Comparison of ENCODE assay signal across 2 cellular contexts in the genomic region with DNA sequence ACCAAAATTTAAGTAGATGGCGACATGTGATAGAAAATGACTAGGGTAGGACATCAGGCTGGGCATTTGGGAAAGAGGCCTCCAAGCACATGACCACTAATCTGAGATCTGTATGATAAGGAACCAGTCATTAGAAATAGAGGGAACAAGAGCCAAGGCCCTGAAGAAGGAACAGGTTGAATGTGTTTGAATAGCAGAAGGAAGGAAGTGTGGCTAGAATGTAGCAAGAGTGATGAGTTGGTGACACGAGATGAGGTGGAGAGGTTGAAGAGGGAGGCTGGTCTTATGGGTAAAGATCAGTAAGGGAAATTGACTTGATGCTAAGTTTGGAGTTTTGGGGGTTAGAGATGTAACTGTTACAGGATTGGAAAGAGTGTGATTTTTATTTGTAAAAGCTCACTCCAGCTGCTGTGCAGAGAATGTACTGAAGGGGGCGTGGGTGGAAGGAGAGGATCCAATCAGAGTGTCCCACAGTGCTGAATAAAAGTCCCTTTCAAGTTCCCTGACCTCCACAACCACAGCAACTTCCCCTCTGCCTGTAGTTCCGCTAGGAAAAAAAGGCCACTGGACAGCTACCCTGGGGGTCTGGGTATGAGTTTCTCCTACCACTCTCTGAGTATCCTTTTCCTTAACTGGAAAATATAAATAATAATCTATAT.
TF ChIP-seq lines count a peak whose summit lies in the region.

No MANE protein-coding gene starts in this region.

TF ChIP-seq in SK-N-SH, 30 proteins besides CTCF, POLR2A, EP300 and RAD21 (continued from another document):
- TF ChIP-seq, protein P1, sequence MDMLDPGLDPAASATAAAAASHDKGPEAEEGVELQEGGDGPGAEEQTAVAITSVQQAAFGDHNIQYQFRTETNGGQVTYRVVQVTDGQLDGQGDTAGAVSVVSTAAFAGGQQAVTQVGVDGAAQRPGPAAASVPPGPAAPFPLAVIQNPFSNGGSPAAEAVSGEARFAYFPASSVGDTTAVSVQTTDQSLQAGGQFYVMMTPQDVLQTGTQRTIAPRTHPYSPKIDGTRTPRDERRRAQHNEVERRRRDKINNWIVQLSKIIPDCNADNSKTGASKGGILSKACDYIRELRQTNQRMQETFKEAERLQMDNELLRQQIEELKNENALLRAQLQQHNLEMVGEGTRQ (IDR thresholded peaks at IDR 0.05; ENCODE audit: borderline replicate concordance, low read depth, low read length), result no peak
- TF ChIP-seq, protein P2, sequence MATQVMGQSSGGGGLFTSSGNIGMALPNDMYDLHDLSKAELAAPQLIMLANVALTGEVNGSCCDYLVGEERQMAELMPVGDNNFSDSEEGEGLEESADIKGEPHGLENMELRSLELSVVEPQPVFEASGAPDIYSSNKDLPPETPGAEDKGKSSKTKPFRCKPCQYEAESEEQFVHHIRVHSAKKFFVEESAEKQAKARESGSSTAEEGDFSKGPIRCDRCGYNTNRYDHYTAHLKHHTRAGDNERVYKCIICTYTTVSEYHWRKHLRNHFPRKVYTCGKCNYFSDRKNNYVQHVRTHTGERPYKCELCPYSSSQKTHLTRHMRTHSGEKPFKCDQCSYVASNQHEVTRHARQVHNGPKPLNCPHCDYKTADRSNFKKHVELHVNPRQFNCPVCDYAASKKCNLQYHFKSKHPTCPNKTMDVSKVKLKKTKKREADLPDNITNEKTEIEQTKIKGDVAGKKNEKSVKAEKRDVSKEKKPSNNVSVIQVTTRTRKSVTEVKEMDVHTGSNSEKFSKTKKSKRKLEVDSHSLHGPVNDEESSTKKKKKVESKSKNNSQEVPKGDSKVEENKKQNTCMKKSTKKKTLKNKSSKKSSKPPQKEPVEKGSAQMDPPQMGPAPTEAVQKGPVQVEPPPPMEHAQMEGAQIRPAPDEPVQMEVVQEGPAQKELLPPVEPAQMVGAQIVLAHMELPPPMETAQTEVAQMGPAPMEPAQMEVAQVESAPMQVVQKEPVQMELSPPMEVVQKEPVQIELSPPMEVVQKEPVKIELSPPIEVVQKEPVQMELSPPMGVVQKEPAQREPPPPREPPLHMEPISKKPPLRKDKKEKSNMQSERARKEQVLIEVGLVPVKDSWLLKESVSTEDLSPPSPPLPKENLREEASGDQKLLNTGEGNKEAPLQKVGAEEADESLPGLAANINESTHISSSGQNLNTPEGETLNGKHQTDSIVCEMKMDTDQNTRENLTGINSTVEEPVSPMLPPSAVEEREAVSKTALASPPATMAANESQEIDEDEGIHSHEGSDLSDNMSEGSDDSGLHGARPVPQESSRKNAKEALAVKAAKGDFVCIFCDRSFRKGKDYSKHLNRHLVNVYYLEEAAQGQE (IDR thresholded peaks at IDR 0.05; ENCODE audit: low read depth, low read length), result no peak
- TF ChIP-seq FOXM1 (IDR thresholded peaks at IDR 0.05; ENCODE audit: low read depth) (no peak), MEF2A (IDR thresholded peaks at IDR 0.05; ENCODE audit: borderline replicate concordance, low read depth) (no peak), TAF1 (IDR thresholded peaks at IDR 0.05; ENCODE audit: borderline replicate concordance, low read depth, low read length) (no peak), POLR2AphosphoS5 (IDR thresholded peaks at IDR 0.05; ENCODE audit: low read depth, low read length) (no peak), FOXJ3 (CRISPR knock-in tag; IDR thresholded peaks at IDR 0.05) (no peak), FOSL2 (IDR thresholded peaks at IDR 0.05; ENCODE audit: borderline replicate concordance, low read depth) (no peak), SMC3 (IDR thresholded peaks at IDR 0.05; ENCODE audit: low read depth, low read length) (no peak)

TF ChIP-seq in liver, 16 proteins besides CTCF, POLR2A, EP300 and RAD21 (continued from another document):
- TF ChIP-seq, protein P2 (IDR thresholded peaks at IDR 0.05), result no peak
- no peak for TF ChIP-seq NR2F2 (IDR thresholded peaks at IDR 0.05)
- TF ChIP-seq, protein P3, sequence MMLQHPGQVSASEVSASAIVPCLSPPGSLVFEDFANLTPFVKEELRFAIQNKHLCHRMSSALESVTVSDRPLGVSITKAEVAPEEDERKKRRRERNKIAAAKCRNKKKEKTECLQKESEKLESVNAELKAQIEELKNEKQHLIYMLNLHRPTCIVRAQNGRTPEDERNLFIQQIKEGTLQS (IDR thresholded peaks at IDR 0.05), result no peak
